ENCODE assay signal across 16 cellular contexts in genomic region chr22:45783690-45784089, GRCh38.
DNase-seq lines count a peak whose midpoint lies in the region; ATAC-seq, FAIRE-seq and TF ChIP-seq lines count a peak whose summit lies in the region.
"Had no signal": no experiment of that assay in that cellular context is flagged by ENCODE, and none has a peak within 500 bp of the region (broad histone marks: within the 10 kb centered on the region; RNA-seq: fewer than 3 reads in every experiment).

No MANE protein-coding gene starts in this region.

- H3K4me1 Mint-ChIP-seq in chondrocyte (ENCODE audit: low read depth): peaks cover 66% of the 10 kb centered on the region
- H3K4me1 Mint-ChIP-seq in naive thymus-derived CD8-positive, alpha-beta T cell: peaks cover 0 to 14% (median 4%) of the 10 kb centered on the region in 4 donors

- no peak overlapping the region for H2AFZ ChIP-seq in parathyroid adenoma
- H2AFZ ChIP-seq: PC-9 had no signal

- peaks cover 1% of the 10 kb centered on the region for H3K36me3 Mint-ChIP-seq in chondrocyte (ENCODE audit: low read depth)
- peaks cover 9 to 31% (median 19%) of the 10 kb centered on the region in 3 donors for H3K36me3 Mint-ChIP-seq in naive thymus-derived CD8-positive, alpha-beta T cell

- no peak for FAIRE-seq in frontal cortex (lab: Jason Lieb, UNC)
- FAIRE-seq: H1 had no signal

- no peak for TF ChIP-seq CTCF in DOHH2 (IDR thresholded peaks at IDR 0.05; ENCODE audit: low read depth, low read length, poor library complexity, severe bottlenecking)
- no peak for TF ChIP-seq CTCF in chondrocyte (IDR thresholded peaks at IDR 0.05)
- TF ChIP-seq CTCF in parathyroid adenoma (IDR thresholded peaks at IDR 0.05): no peak

- H3K4me1 ChIP-seq in DOHH2 (ENCODE audit: control insufficient read depth, low read length) (peaks cover 80% of the 10 kb centered on the region), parathyroid adenoma (peaks cover 4% of the 10 kb centered on the region)
- H3K4me1 ChIP-seq: BE2C had no signal

- no peaks in the 10 kb centered on the region for H3K9me3 ChIP-seq in DOHH2 (ENCODE audit: control insufficient read depth, insufficient read depth, low read length)
- no peaks in the 10 kb centered on the region for H3K9me3 ChIP-seq in parathyroid adenoma (ENCODE audit: control insufficient read depth, low read length)
- H3K9me3 ChIP-seq: BE2C had no signal

- H3K9me2 ChIP-seq in DOHH2 (replicated peaks; ENCODE audit: control insufficient read depth, low read length): no peaks in the 10 kb centered on the region

- no peaks in the 10 kb centered on the region for H4K20me1 ChIP-seq in DOHH2 (ENCODE audit: control insufficient read depth, insufficient read depth, low read depth, low read length)

- H3K79me2 ChIP-seq in DOHH2 (ENCODE audit: control insufficient read depth, low read length) (peaks cover 95% of the 10 kb centered on the region), parathyroid adenoma (peaks cover 2% of the 10 kb centered on the region)

- no peak overlapping the region for H3K9ac ChIP-seq in parathyroid adenoma

- H3K27me3 ChIP-seq in DOHH2 (ENCODE audit: control insufficient read depth, low read length) (no peaks in the 10 kb centered on the region), parathyroid adenoma (ENCODE audit: control insufficient read depth, insufficient read depth, low read length) (no peaks in the 10 kb centered on the region)
- H3K27me3 ChIP-seq: BE2C had no signal

- peak overlapping the region; percentile 86 for H3K4me2 ChIP-seq in DOHH2 (ENCODE audit: low read length)
- H3K4me2 ChIP-seq in parathyroid adenoma (ENCODE audit: low read length): no peak overlapping the region
- H3K4me2 ChIP-seq: PC-9 had no signal

- DNase-seq in NAMALWA (ENCODE audit: low spot score) (peak; percentile 10), chondrocyte (ENCODE audit: low spot score) (no peak), dedifferentiated amniotic fluid mesenchymal stem cell (ENCODE audit: extremely low spot score) (no peak), frontal cortex (ENCODE audit: low spot score in 2 of 2) (no peak)
- DNase-seq in naive thymus-derived CD8-positive, alpha-beta T cell: no peak
- DNase-seq: BE2C; CD8-positive, alpha-beta memory T cell; NCI-H1436; NCI-H2081 treated with DMSO at 0.1 percent for 48 hours; NCI-H526; NK-92 treated with Interleukin-12 subunit alpha and Interleukin-12 subunit beta, amount 100 ng/mL, for 24 hours; PC-9; SHP77 had no signal

- ATAC-seq in naive thymus-derived CD8-positive, alpha-beta T cell: no peak

- H3F3A ChIP-seq in DOHH2 (ENCODE audit: control insufficient read depth, insufficient read depth): peaks cover 30% of the 10 kb centered on the region

- no peaks in the 10 kb centered on the region for H3K27me3 Mint-ChIP-seq in chondrocyte (ENCODE audit: low read depth)
- no peaks in the 10 kb centered on the region for H3K27me3 Mint-ChIP-seq in naive thymus-derived CD8-positive, alpha-beta T cell
- H3K27me3 Mint-ChIP-seq: CD8-positive, alpha-beta memory T cell had no signal

- H3K4me3 ChIP-seq in DOHH2 (ENCODE audit: low read length) (peak overlapping the region; percentile 74), parathyroid adenoma (ENCODE audit: low read depth, low read length) (no peak overlapping the region)
- H3K4me3 ChIP-seq: PC-9 had no signal

- H3K9me3 Mint-ChIP-seq in chondrocyte (ENCODE audit: low read depth): no peaks in the 10 kb centered on the region
- H3K9me3 Mint-ChIP-seq in naive thymus-derived CD8-positive, alpha-beta T cell: no peaks in the 10 kb centered on the region
- H3K9me3 Mint-ChIP-seq: CD8-positive, alpha-beta memory T cell had no signal

- no peak overlapping the region for H3K4me3 Mint-ChIP-seq in chondrocyte (ENCODE audit: unreplicated experiment)
- H3K4me3 Mint-ChIP-seq in naive thymus-derived CD8-positive, alpha-beta T cell: no peak overlapping the region
- H3K4me3 Mint-ChIP-seq: CD8-positive, alpha-beta memory T cell had no signal

- H3K27ac Mint-ChIP-seq in chondrocyte (ENCODE audit: unreplicated experiment): peak overlapping the region; percentile 5
- H3K27ac Mint-ChIP-seq in naive thymus-derived CD8-positive, alpha-beta T cell: peak overlapping the region in 1 of 10 donors; percentile 18

- POLR2A ChIA-PET in naive thymus-derived CD8-positive, alpha-beta T cell (lab: Charles Lee): no interaction called here

- H3K36me3 ChIP-seq in DOHH2 (ENCODE audit: control insufficient read depth, low read length): peaks cover 52% of the 10 kb centered on the region
- H3K36me3 ChIP-seq in parathyroid adenoma (ENCODE audit: control insufficient read depth, insufficient read depth, low read length): no peaks in the 10 kb centered on the region

- H3K27ac ChIP-seq in DOHH2 (ENCODE audit: low read depth, low read length): peak overlapping the region; percentile 99
- peak overlapping the region; percentile 8 for H3K27ac ChIP-seq in parathyroid adenoma
- H3K27ac ChIP-seq: PC-9 had no signal
